Comparison of ENCODE assay signal across 1 cellular context in the genomic region with DNA sequence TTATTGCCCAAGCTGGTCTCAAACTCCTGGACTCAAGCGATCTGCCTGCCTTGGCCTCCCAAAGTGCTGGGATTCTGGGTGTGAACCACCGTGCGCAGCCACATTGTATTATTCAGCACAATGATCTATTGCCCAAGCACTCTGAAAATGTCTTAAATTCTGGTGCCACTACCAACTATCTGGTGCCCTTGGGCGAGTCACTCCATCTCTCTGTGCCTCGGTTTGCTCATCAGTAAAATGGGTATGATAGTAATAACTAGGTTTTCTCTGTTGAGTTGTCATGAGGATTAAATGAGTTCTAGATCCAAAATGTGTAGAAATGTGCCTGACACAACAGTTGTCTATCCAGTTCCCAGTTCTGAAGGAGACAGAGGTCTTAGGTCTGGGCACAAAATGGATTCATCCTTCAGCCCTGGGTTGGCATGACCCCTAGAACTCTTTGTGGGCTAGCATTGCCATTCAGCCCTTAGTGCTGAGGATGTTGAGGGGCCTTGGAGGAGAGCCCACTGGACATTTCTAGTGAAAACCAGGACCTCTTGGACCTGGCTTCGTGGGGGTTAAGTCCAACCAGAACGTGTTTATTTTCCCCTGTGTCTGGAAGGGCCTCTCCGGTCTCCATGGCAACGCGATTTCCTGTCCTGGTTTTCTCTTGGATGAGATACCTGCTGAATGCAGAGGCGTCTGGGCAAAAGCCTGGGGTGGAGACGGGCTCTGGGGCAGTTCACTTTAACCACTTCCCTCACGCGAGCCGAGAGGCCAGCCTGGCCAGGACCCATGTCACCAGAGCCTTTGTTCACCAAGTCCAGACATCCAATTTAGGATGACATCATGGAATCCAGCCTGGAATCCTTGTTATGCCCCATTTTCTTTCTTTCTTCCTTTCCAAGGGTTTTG.
TF ChIP-seq lines count a peak whose summit lies in the region.

No MANE protein-coding gene starts in this region.

TF ChIP-seq in A549, 52 proteins besides CTCF, POLR2A, EP300 and RAD21 (continued from another document):
- TF ChIP-seq, protein P1, sequence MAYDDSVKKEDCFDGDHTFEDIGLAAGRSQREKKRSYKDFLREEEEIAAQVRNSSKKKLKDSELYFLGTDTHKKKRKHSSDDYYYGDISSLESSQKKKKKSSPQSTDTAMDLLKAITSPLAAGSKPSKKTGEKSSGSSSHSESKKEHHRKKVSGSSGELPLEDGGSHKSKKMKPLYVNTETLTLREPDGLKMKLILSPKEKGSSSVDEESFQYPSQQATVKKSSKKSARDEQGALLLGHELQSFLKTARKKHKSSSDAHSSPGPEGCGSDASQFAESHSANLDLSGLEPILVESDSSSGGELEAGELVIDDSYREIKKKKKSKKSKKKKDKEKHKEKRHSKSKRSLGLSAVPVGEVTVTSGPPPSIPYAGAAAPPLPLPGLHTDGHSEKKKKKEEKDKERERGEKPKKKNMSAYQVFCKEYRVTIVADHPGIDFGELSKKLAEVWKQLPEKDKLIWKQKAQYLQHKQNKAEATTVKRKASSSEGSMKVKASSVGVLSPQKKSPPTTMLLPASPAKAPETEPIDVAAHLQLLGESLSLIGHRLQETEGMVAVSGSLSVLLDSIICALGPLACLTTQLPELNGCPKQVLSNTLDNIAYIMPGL (CRISPR knock-in tag; IDR thresholded peaks at IDR 0.05; ENCODE audit: borderline replicate concordance) = no peak
- no peak for TF ChIP-seq MAFK (IDR thresholded peaks at IDR 0.05; ENCODE audit: partially characterized antibody)
- TF ChIP-seq MAX (IDR thresholded peaks at IDR 0.05) = peak; percentile 51; the same call in 1 of the 2 replicates
- no peak for TF ChIP-seq POLR2AphosphoS2 (conservative IDR thresholded peaks at IDR 0.05; ENCODE audit: low read length)
- no peak for TF ChIP-seq FOXS1 (CRISPR knock-in tag; IDR thresholded peaks at IDR 0.05)
- no peak for TF ChIP-seq PHF8 (IDR thresholded peaks at IDR 0.05; ENCODE audit: borderline replicate concordance, low read depth)
- TF ChIP-seq MYC (IDR thresholded peaks at IDR 0.05; ENCODE audit: borderline replicate concordance, low read length) = no peak
